Comparison of ENCODE assay signal across 8 cellular contexts in genomic region chrX:155027509-155028066, GRCh38. TPM values are rescaled to one million over a fixed set of nuclear protein-coding genes. Genes with fewer than 3 reads are reported as not detected.
A peak's percentile ranks its signal among the peaks of the same experiment; 100 is the strongest.
DNase-seq lines count a peak whose midpoint lies in the region; ATAC-seq, FAIRE-seq and TF ChIP-seq lines count a peak whose summit lies in the region.

No MANE protein-coding gene starts in this region.

- H3K27ac ChIP-seq in body of pancreas = peak overlapping the region; percentile 87 to 99 (median 96)
- H3K27ac ChIP-seq in iPS-20b (ENCODE audit: low read length) = peak overlapping the region; percentile 76
- H3K27ac ChIP-seq in small intestine (ENCODE audit: low read depth in 1 of 2, low read length in 1 of 2) = peak overlapping the region; percentile 88 to 90

- intact Hi-C loops in body of pancreas (cut with DNase I) = no loop called here

- no peak for FAIRE-seq in small intestine (lab: Jason Lieb, UNC)

- peak overlapping the region; percentile 95 for H3K9ac ChIP-seq in iPS-20b (ENCODE audit: low read depth, low read length)

- DNase-seq in A172 (ENCODE audit: low spot score) (peak; percentile 55), GF-D8 (lab: John Stamatoyannopoulos, UW) (peak; percentile 46), NCI-H748 (lab: John Stamatoyannopoulos, UW; ENCODE audit: unreplicated experiment) (peak; percentile 65), body of pancreas (peak in 3 of 4 donors; percentile 19 to 63 (median 30)), small intestine (peak; percentile 37)

- TF ChIP-seq CTCF in body of pancreas (IDR thresholded peaks at IDR 0.05) = no peak

- H3K9me3 ChIP-seq in body of pancreas (no peaks in the 10 kb centered on the region), iPS-20b (ENCODE audit: insufficient read depth, low read depth, low read length) (no peaks in the 10 kb centered on the region), small intestine (ENCODE audit: control insufficient read depth, low read depth) (no peaks in the 10 kb centered on the region)

- H3K27me3 ChIP-seq in body of pancreas = no peaks in the 10 kb centered on the region
- H3K27me3 ChIP-seq in iPS-20b (ENCODE audit: insufficient read depth, low read length) = no peaks in the 10 kb centered on the region
- no peaks in the 10 kb centered on the region for H3K27me3 ChIP-seq in small intestine (ENCODE audit: control insufficient read depth in 2 of 2, insufficient read depth in 2 of 2, low read length in 2 of 2)

- H3K4me1 ChIP-seq in body of pancreas (peaks cover 20% of the 10 kb centered on the region), iPS-20b (ENCODE audit: insufficient read depth, low read length) (no peaks in the 10 kb centered on the region), small intestine (ENCODE audit: control insufficient read depth in 2 of 2, insufficient read depth in 1 of 2, low read depth in 1 of 2, low read length in 1 of 2) (no peaks in the 10 kb centered on the region)

- ATAC-seq in body of pancreas (peak; percentile 31), GM18870 (IDR thresholded peaks at IDR 0.05; ENCODE audit: unreplicated experiment) (no peak), HG03097 (IDR thresholded peaks at IDR 0.05; ENCODE audit: low FRiP score, unreplicated experiment) (no peak)

- TF ChIP-seq POLR2A in body of pancreas (IDR thresholded peaks at IDR 0.05) = peak in 2 of 3 donors; percentile 12 to 66

- 0 to 1% methylated on average over 14 of the region's 14 CpGs for WGBS in body of pancreas, 2 donors
- 1 to 38% (median 11%) methylated on average over 14 of the region's 14 CpGs for whole genome bisulfite sequencing in small intestine, 3 donors

- H3K36me3 ChIP-seq in body of pancreas (replicated peaks in 1 of 2; ENCODE audit: insufficient read depth in 1 of 2, low read depth in 2 of 2) = no peaks in the 10 kb centered on the region
- no peaks in the 10 kb centered on the region for H3K36me3 ChIP-seq in iPS-20b (ENCODE audit: insufficient read depth, low read depth, low read length)
- no peaks in the 10 kb centered on the region for H3K36me3 ChIP-seq in small intestine (ENCODE audit: control insufficient read depth in 2 of 2, insufficient read depth in 2 of 2, low read length in 2 of 2)

- H3K4me3 ChIP-seq in body of pancreas = peak overlapping the region; percentile 16 to 22
- peak overlapping the region; percentile 96 for H3K4me3 ChIP-seq in iPS-20b (ENCODE audit: low read length)
- H3K4me3 ChIP-seq in small intestine (ENCODE audit: low read depth in 1 of 2, low read length in 2 of 2) = peak overlapping the region; percentile 43 to 51

RNA-seq across cellular contexts. Expression of gene FUNDC2, which starts 0.9 kb away (rescaled TPM):
- 98.9 and 102 TPM in 2 replicates for total RNA-seq in A172 (2014; rRNA removed; shearing (Covaris generic))
- total RNA-seq in body of pancreas = 10 to 100 TPM; 28.8 to 66.3 TPM
- polyA plus RNA-seq in small intestine = 100 to 1,000 TPM in 1 of 3 donors, 10 to 100 TPM in 2; 94.7 to 129 (median 99.3) TPM

RNA-seq across cellular contexts. Expression of gene F8, which starts 5.1 kb away (rescaled TPM):
- 18.4 and 19.9 TPM in 2 replicates for total RNA-seq in A172 (2014; rRNA removed; shearing (Covaris generic))
- total RNA-seq in body of pancreas = 1 to 10 TPM; 5.7 to 9.2 TPM
- 1 to 10 TPM in 2 of 3 donors, under 1 TPM in 1; 0.89 to 4.8 (median 1.4) TPM for polyA plus RNA-seq in small intestine

RNA-seq across cellular contexts. Expression of gene CMC4, which starts 43.3 kb away (rescaled TPM):
- total RNA-seq in A172 (2014; rRNA removed; shearing (Covaris generic)) = 25.6 and 38.7 TPM in 2 replicates
- total RNA-seq in body of pancreas = 10 to 100 TPM in 1 of 2 donors, 1 to 10 TPM in 1; 8.9 to 20.5 TPM
- polyA plus RNA-seq in small intestine = 10 to 100 TPM; 12.7 to 17.3 (median 13.2) TPM

RNA-seq across cellular contexts. Expression of gene MTCP1, which starts 43.3 kb away (rescaled TPM):
- total RNA-seq in A172 (2014; rRNA removed; shearing (Covaris generic)) = 3.8 and 9.3 TPM in 2 replicates
- total RNA-seq in body of pancreas = 1 to 10 TPM; 2.6 to 3.0 TPM
- polyA plus RNA-seq in small intestine = 10 to 100 TPM; 13.5 to 42.3 (median 16.5) TPM

RNA-seq across cellular contexts. Expression of gene BRCC3, which starts 43.7 kb away (rescaled TPM):
- 20.9 and 29.6 TPM in 2 replicates for total RNA-seq in A172 (2014; rRNA removed; shearing (Covaris generic))
- 1 to 10 TPM; 6.3 to 7.5 TPM for total RNA-seq in body of pancreas
- 10 to 100 TPM; 14.3 to 28.5 (median 19.7) TPM for polyA plus RNA-seq in small intestine

Comparison
In these comparisons a context has a peak if more than half of its experiments do, and no peak if none do; other contexts are left out.
1. H3K4me3 ChIP-seq: peak in every context shown above with its lines; median percentile 96 in iPS-20b; 47 in small intestine; 19 in body of pancreas.